ENCODE assay signal across 10 cellular contexts in genomic region chr9:108850293-108850897, GRCh38. TPM values are rescaled to one million over a fixed set of nuclear protein-coding genes. Genes with fewer than 3 reads are reported as not detected.
DNase-seq lines count a peak whose midpoint lies in the region; ATAC-seq and TF ChIP-seq lines count a peak whose summit lies in the region.
"Had no signal": no experiment of that assay in that cellular context is flagged by ENCODE, and none has a peak within 500 bp of the region (broad histone marks: within the 10 kb centered on the region; RNA-seq: fewer than 3 reads in every experiment).

No MANE protein-coding gene starts in this region.

- H3K27me3 ChIP-seq in adipocyte (replicated peaks; ENCODE audit: control insufficient read depth, insufficient read depth, low read length) (peaks cover 23% of the 10 kb centered on the region), Peyer's patch (no peaks in the 10 kb centered on the region)

- TF ChIP-seq POLR2A in Peyer's patch (IDR thresholded peaks at IDR 0.05) = no peak

- no peak overlapping the region for H3K9ac ChIP-seq in adipocyte (ENCODE audit: low read length)

- DNase-seq in Caki2 (ENCODE audit: low read depth) (peak; percentile 10), HFF-Myc (ENCODE audit: extremely low read depth, low read depth) (no peak), adipocyte (ENCODE audit: low read depth) (peak; percentile 56), left kidney (ENCODE audit: low read depth, low spot score) (peak; percentile 23), Peyer's patch (no peak), NCI-H510A (lab: John Stamatoyannopoulos, UW) (no peak)
- no peak for DNase-seq in stimulated activated CD4-positive, alpha-beta T cell treated with anti-CD3 and anti-CD28 coated beads, Interleukin-1b, Interleukin-23, amount 100 ng/mL, for 48 hours

- TF ChIP-seq CTCF in HFF-Myc (IDR thresholded peaks at IDR 0.05; ENCODE audit: low read depth, low read length, missing control alignments) = peak; percentile 29
- peak in 3 of 6 experiments; percentile 28 to 34 (median 31) for TF ChIP-seq CTCF in Peyer's patch (IDR thresholded peaks at IDR 0.05)

- H3K4me1 ChIP-seq in adipocyte (ENCODE audit: control insufficient read depth, insufficient read depth, low read length) (peaks cover 3% of the 10 kb centered on the region), Peyer's patch (no peaks in the 10 kb centered on the region)

- H3K27ac ChIP-seq in Peyer's patch = no peak overlapping the region
- H3K27ac ChIP-seq: thoracic aorta had no signal

- H3K36me3 ChIP-seq in adipocyte (ENCODE audit: control insufficient read depth, insufficient read depth, low read length, severe bottlenecking) = no peaks in the 10 kb centered on the region
- H3K36me3 ChIP-seq in Peyer's patch = no peaks in the 10 kb centered on the region
- H3K36me3 ChIP-seq: thoracic aorta had no signal

- ATAC-seq in HG02588 (IDR thresholded peaks at IDR 0.05; ENCODE audit: unreplicated experiment) = no peak

- H3K4me3 ChIP-seq in HFF-Myc (replicated peaks; ENCODE audit: low read depth, low read length) (no peak overlapping the region), adipocyte (ENCODE audit: low read length) (no peak overlapping the region), Peyer's patch (no peak overlapping the region)
- H3K4me3 ChIP-seq: thoracic aorta had no signal

- H3K9me3 ChIP-seq in adipocyte (ENCODE audit: control insufficient read depth, low read length) = no peaks in the 10 kb centered on the region
- H3K9me3 ChIP-seq in Peyer's patch = no peaks in the 10 kb centered on the region
- H3K9me3 ChIP-seq: thoracic aorta had no signal

- in situ Hi-C loops in Caki2 (cut with HindIII; ENCODE audit: low pct_unique_long_range_greater_than_20kb, low sequenced_read_pairs) = no loop called here

RNA-seq across cellular contexts. Expression of gene ACTL7B, which starts 5.4 kb away (rescaled TPM):
- not detected in 2 replicates for total RNA-seq in Caki2 (2014; rRNA removed; shearing (Covaris generic); ENCODE audit: low replicate concordance)
- total RNA-seq in Peyer's patch = not detected
- total RNA-seq: thoracic aorta had no signal

RNA-seq across cellular contexts. Expression of gene ACTL7A, which starts 11.7 kb away (rescaled TPM):
- not detected in 2 replicates for total RNA-seq in Caki2 (2014; rRNA removed; shearing (Covaris generic); ENCODE audit: low replicate concordance)
- total RNA-seq in Peyer's patch = not detected
- total RNA-seq: pulmonary artery endothelial cell, thoracic aorta had no signal

Comparison
In these comparisons a context has a peak if more than half of its experiments do, and no peak if none do; other contexts are left out.
1. DNase-seq: peak in Caki2 (single experiment), adipocyte (single experiment) and left kidney (single experiment); none in HFF-Myc (single experiment), stimulated activated CD4-positive, alpha-beta T cell treated with anti-CD3 and anti-CD28 coated beads, Interleukin-1b, Interleukin-23, amount 100 ng/mL, for 48 hours (single experiment), Peyer's patch (0 of 3) and NCI-H510A (single experiment).